In genomic region chr6:7672066-7673062, GRCh38 we compare ENCODE assay signal across 14 cellular contexts. TPM values are rescaled to one million over a fixed set of nuclear protein-coding genes. Genes with fewer than 3 reads are reported as not detected.
DNase-seq lines count a peak whose midpoint lies in the region; ATAC-seq, FAIRE-seq and TF ChIP-seq lines count a peak whose summit lies in the region.
"Had no signal": no experiment of that assay in that cellular context is flagged by ENCODE, and none has a peak within 500 bp of the region (broad histone marks: within the 10 kb centered on the region; RNA-seq: fewer than 3 reads in every experiment).

No MANE protein-coding gene starts in this region.

- peak overlapping the region; percentile 7 for H3K4me3 Mint-ChIP-seq in progenitor cell of endocrine pancreas (ENCODE audit: low read depth)

- no peak for ATAC-seq in GM18909 (IDR thresholded peaks at IDR 0.05; ENCODE audit: poor library complexity, unreplicated experiment)

- H3K27ac Mint-ChIP-seq in progenitor cell of endocrine pancreas: no peak overlapping the region

- peak overlapping the region; percentile 74 for H3K4me3 ChIP-seq in adipocyte (ENCODE audit: low read length)

- no peak for TF ChIP-seq CTCF in progenitor cell of endocrine pancreas (IDR thresholded peaks at IDR 0.05; ENCODE audit: unreplicated experiment)

- H3K9ac ChIP-seq in ES-I3 (ENCODE audit: low read depth, low read length): peak overlapping the region; percentile 6; the same call in 1 of the 2 replicates
- H3K9ac ChIP-seq in adipocyte (ENCODE audit: low read length): peak overlapping the region; percentile 83

- peaks cover 28% of the 10 kb centered on the region for H3K27me3 Mint-ChIP-seq in progenitor cell of endocrine pancreas

- no peak for FAIRE-seq in RCC 7860 (lab: Jason Lieb, UNC)

- DNase-seq in adipocyte (ENCODE audit: low read depth) (peak; percentile 34), foreskin melanocyte (peak; percentile 88), progenitor cell of endocrine pancreas (ENCODE audit: low spot score, unreplicated experiment) (no peak), HuH-7.5 (ENCODE audit: low spot score) (no peak), EL (no peak), RCC 7860 (ENCODE audit: low spot score) (no peak)
- DNase-seq: activated T-cell treated with anti-CD3 and anti-CD28 coated beads for 4 hours; dorsolateral prefrontal cortex; GDM1; NCI-H510A treated with DMSO at 0.1 percent for 48 hours; SHP77 treated with DMSO at 0.1 percent for 48 hours; stimulated activated CD4-positive, alpha-beta T cell treated with anti-CD3 and anti-CD28 coated beads, Interleukin-12 subunit alpha, Interleukin-12 subunit beta, amount 100 ng/mL, for 4 hours had no signal

- peaks cover 11% of the 10 kb centered on the region for H3K4me1 Mint-ChIP-seq in progenitor cell of endocrine pancreas (ENCODE audit: low read depth)

- no peaks in the 10 kb centered on the region for H3K36me3 Mint-ChIP-seq in progenitor cell of endocrine pancreas (ENCODE audit: insufficient read depth)

- no peaks in the 10 kb centered on the region for H3K4me1 ChIP-seq in ES-I3 (ENCODE audit: insufficient read depth, low read length)
- peaks cover 35% of the 10 kb centered on the region for H3K4me1 ChIP-seq in adipocyte (ENCODE audit: control insufficient read depth, insufficient read depth, low read length)

- H3K9me3 ChIP-seq in ES-I3 (ENCODE audit: control insufficient read depth, insufficient read depth, low read length): no peaks in the 10 kb centered on the region
- no peaks in the 10 kb centered on the region for H3K9me3 ChIP-seq in adipocyte (ENCODE audit: control insufficient read depth, low read length)

- H3K36me3 ChIP-seq in ES-I3 (ENCODE audit: insufficient read depth, low read length) (no peaks in the 10 kb centered on the region), adipocyte (ENCODE audit: control insufficient read depth, insufficient read depth, low read length, severe bottlenecking) (no peaks in the 10 kb centered on the region)

- no peaks in the 10 kb centered on the region for H3K27me3 ChIP-seq in adipocyte (replicated peaks; ENCODE audit: control insufficient read depth, insufficient read depth, low read length)

- no peaks in the 10 kb centered on the region for H3K9me3 Mint-ChIP-seq in progenitor cell of endocrine pancreas (ENCODE audit: low read depth)

RNA-seq across cellular contexts. Expression of gene BMP6, which starts 53.5 kb away (rescaled TPM):
- 2.5 and 3.4 TPM in 2 replicates for total RNA-seq in progenitor cell of endocrine pancreas

Comparison
In these comparisons a context has a peak if more than half of its experiments do, and no peak if none do; other contexts are left out.
1. DNase-seq: peak in adipocyte (single experiment) and foreskin melanocyte (single experiment); none in progenitor cell of endocrine pancreas (single experiment), HuH-7.5 (single experiment), EL (single experiment) and RCC 7860 (single experiment).